In genomic region chr19:1941146-1942077, GRCh38 we compare ENCODE assay signal across 1 cellular context.
TF ChIP-seq lines count a peak whose summit lies in the region.

Gene CSNK1G2, plus strand, starts transcription at chr19:1941172. Its CDS starts 28,601 bp downstream, at chr19:1969773.

TF ChIP-seq in HEK293, 187 proteins besides CTCF, POLR2A, EP300 and RAD21 (continued from another document):
- peak; percentile 7; the same call in 1 of the 2 replicates for TF ChIP-seq ZIC2 (tag by site-specific recombination; IDR thresholded peaks at IDR 0.05)
- no peak for TF ChIP-seq HOXC10 (CRISPR knock-in tag; IDR thresholded peaks at IDR 0.05)
- TF ChIP-seq PRDM10 (tag by site-specific recombination; IDR thresholded peaks at IDR 0.05): peak; percentile 86
- peak; percentile 67 for TF ChIP-seq KLF9 (tag by site-specific recombination; IDR thresholded peaks at IDR 0.05; ENCODE audit: low read depth)
- peak; percentile 66 for TF ChIP-seq GLIS1 (tag by site-specific recombination; IDR thresholded peaks at IDR 0.05)
- TF ChIP-seq ZNF223 (tag by site-specific recombination; IDR thresholded peaks at IDR 0.05): no peak
- no peak for TF ChIP-seq ZNF571 (tag by site-specific recombination; IDR thresholded peaks at IDR 0.05)
- no peak for TF ChIP-seq ZNF211 (tag by site-specific recombination; IDR thresholded peaks at IDR 0.05; ENCODE audit: low read depth)
- peak; percentile 85 for TF ChIP-seq GLIS2 (tag by site-specific recombination; IDR thresholded peaks at IDR 0.05)
- peak; percentile 88; the same call in 1 of the 2 replicates for TF ChIP-seq KLF8 (tag by site-specific recombination; IDR thresholded peaks at IDR 0.05)
- TF ChIP-seq, protein P1, sequence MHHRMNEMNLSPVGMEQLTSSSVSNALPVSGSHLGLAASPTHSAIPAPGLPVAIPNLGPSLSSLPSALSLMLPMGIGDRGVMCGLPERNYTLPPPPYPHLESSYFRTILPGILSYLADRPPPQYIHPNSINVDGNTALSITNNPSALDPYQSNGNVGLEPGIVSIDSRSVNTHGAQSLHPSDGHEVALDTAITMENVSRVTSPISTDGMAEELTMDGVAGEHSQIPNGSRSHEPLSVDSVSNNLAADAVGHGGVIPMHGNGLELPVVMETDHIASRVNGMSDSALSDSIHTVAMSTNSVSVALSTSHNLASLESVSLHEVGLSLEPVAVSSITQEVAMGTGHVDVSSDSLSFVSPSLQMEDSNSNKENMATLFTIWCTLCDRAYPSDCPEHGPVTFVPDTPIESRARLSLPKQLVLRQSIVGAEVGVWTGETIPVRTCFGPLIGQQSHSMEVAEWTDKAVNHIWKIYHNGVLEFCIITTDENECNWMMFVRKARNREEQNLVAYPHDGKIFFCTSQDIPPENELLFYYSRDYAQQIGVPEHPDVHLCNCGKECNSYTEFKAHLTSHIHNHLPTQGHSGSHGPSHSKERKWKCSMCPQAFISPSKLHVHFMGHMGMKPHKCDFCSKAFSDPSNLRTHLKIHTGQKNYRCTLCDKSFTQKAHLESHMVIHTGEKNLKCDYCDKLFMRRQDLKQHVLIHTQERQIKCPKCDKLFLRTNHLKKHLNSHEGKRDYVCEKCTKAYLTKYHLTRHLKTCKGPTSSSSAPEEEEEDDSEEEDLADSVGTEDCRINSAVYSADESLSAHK (tag by site-specific recombination; IDR thresholded peaks at IDR 0.05): no peak
- 0 out of 2 replicates have a peak, but pooled peaks have one; percentile 18 for TF ChIP-seq ZNF391 (tag by site-specific recombination; IDR thresholded peaks at IDR 0.05; ENCODE audit: borderline replicate concordance, low read depth)
- no peak for TF ChIP-seq ZNF26 (tag by site-specific recombination; IDR thresholded peaks at IDR 0.05)
- no peak for TF ChIP-seq SETDB1 (IDR thresholded peaks at IDR 0.05; ENCODE audit: insufficient read length, low read length)
